In genomic region chr7:1770331-1770730, GRCh38 we compare ENCODE assay signal across 25 cellular contexts.
"Had no signal": no experiment of that assay in that cellular context is flagged by ENCODE, and none has a peak within 500 bp of the region (broad histone marks: within the 10 kb centered on the region; RNA-seq: fewer than 3 reads in every experiment).

No MANE protein-coding gene starts in this region.

- DNase-seq: cortex of kidney; effector memory CD8-positive, alpha-beta T cell; erythroblast; esophagus squamous epithelium; foreskin melanocyte; left cardiac atrium; left ventricle myocardium inferior; mammary epithelial cell; mesendoderm; nephron progenitor cell; occipital lobe; pancreas; right lobe of liver; stimulated activated CD4-positive, alpha-beta T cell treated with anti-CD3 and anti-CD28 coated beads, Interleukin-12 subunit alpha, Interleukin-12 subunit beta, amount 100 ng/mL, for 4 hours; stimulated activated CD4-positive, alpha-beta T cell treated with anti-CD3 and anti-CD28 coated beads, Interleukin-1b, Interleukin-23, amount 100 ng/mL, for 48 hours; stimulated activated CD4-positive, alpha-beta T cell treated with anti-CD3 and anti-CD28 coated beads, Interleukin-4, amount 100 ng/mL, for 1 hour; stimulated activated CD8-positive, alpha-beta memory T cell treated with anti-CD3 and anti-CD28 coated beads, Interleukin-4, amount 100 ng/mL, for 48 hours; stimulated activated naive CD4-positive, alpha-beta T cell; stimulated activated naive CD8-positive, alpha-beta T cell treated with anti-CD3 and anti-CD28 coated beads, Interleukin-15, amount 100 ng/mL, for 72 hours; testis; tibial artery; upper lobe of left lung; uterus had no signal

- ATAC-seq: effector memory CD8-positive, alpha-beta T cell; left cardiac atrium; naive thymus-derived CD8-positive, alpha-beta T cell; pancreas; right lobe of liver; stimulated activated naive CD8-positive, alpha-beta T cell treated with anti-CD3 and anti-CD28 coated beads, Interleukin-15, amount 100 ng/mL, for 72 hours had no signal

- H3K4me1 Mint-ChIP-seq: naive thymus-derived CD8-positive, alpha-beta T cell; nephron progenitor cell; stimulated activated naive CD8-positive, alpha-beta T cell treated with anti-CD3 and anti-CD28 coated beads, Interleukin-15, amount 100 ng/mL, for 72 hours had no signal

- H3K27ac Mint-ChIP-seq: effector memory CD8-positive, alpha-beta T cell; naive thymus-derived CD8-positive, alpha-beta T cell; nephron progenitor cell; progenitor cell of endocrine pancreas; stimulated activated naive CD8-positive, alpha-beta T cell treated with anti-CD3 and anti-CD28 coated beads, Interleukin-15, amount 100 ng/mL, for 72 hours had no signal

- H3K27me3 Mint-ChIP-seq: progenitor cell of endocrine pancreas; stimulated activated naive CD8-positive, alpha-beta T cell treated with anti-CD3 and anti-CD28 coated beads, Interleukin-15, amount 100 ng/mL, for 72 hours had no signal

- H3K4me3 Mint-ChIP-seq: effector memory CD8-positive, alpha-beta T cell; naive thymus-derived CD8-positive, alpha-beta T cell; nephron progenitor cell; stimulated activated naive CD8-positive, alpha-beta T cell treated with anti-CD3 and anti-CD28 coated beads, Interleukin-15, amount 100 ng/mL, for 72 hours had no signal

- H3K9me3 Mint-ChIP-seq: effector memory CD8-positive, alpha-beta T cell had no signal
